In genomic region chr16:937723-938122, GRCh38 we compare ENCODE assay signal across 24 cellular contexts.
"Had no signal": no experiment of that assay in that cellular context is flagged by ENCODE, and none has a peak within 500 bp of the region (broad histone marks: within the 10 kb centered on the region; RNA-seq: fewer than 3 reads in every experiment).

No MANE protein-coding gene starts in this region.

- H3K27ac ChIP-seq: coronary artery, esophagus muscularis mucosa, left ventricle myocardium inferior, right lobe of liver, skin epidermis, tibial artery, upper lobe of right lung had no signal

- H3K9me3 Mint-ChIP-seq: activated naive CD8-positive, alpha-beta T cell treated with anti-CD3 and anti-CD28 coated beads, Interleukin-2, amount 10 ng/mL, durations not matched to agents 7 days and 5 days had no signal

- H3K4me3 ChIP-seq: coronary artery, esophagus muscularis mucosa, left ventricle myocardium inferior, lung, right lobe of liver, skin epidermis, tibial artery, upper lobe of right lung had no signal

- H3K4me1 ChIP-seq: esophagus muscularis mucosa, left ventricle myocardium inferior, right lobe of liver, tibial artery, upper lobe of right lung had no signal

- H3K27me3 Mint-ChIP-seq: activated CD4-positive, alpha-beta T cell treated with anti-CD3 and anti-CD28 coated beads for 36 hours; activated naive CD8-positive, alpha-beta T cell treated with anti-CD3 and anti-CD28 coated beads, Interleukin-2, amount 10 ng/mL, durations not matched to agents 7 days and 5 days; effector memory CD8-positive, alpha-beta T cell; natural killer cell treated with Interleukin-12 subunit alpha and Interleukin-12 subunit beta and Interleukin-15 and Interleukin-18, amount 100 ng/mL, for 72 hours; stimulated activated memory B cell treated with anti-CD40 and anti-IgM and Interleukin-4, amounts not matched to agents 10 μg/mL and 1 μg/mL and 100 μg/mL, for 72 hours; stimulated activated naive CD8-positive, alpha-beta T cell treated with anti-CD3 and anti-CD28 coated beads, Interleukin-15, amount 100 ng/mL, for 72 hours had no signal

- H3K27me3 ChIP-seq: esophagus muscularis mucosa, right lobe of liver, tibial artery, upper lobe of right lung had no signal

- H3K4me3 Mint-ChIP-seq: activated CD4-positive, alpha-beta T cell treated with anti-CD3 and anti-CD28 coated beads for 36 hours; activated naive CD4-positive, alpha-beta T cell treated with anti-CD3 and anti-CD28 coated beads for 36 hours; activated naive CD8-positive, alpha-beta T cell treated with anti-CD3 and anti-CD28 coated beads, Interleukin-2, amount 10 ng/mL, durations not matched to agents 7 days and 5 days; activated T-cell treated with anti-CD3 and anti-CD28 coated beads, Interleukin-2, amount 50 U/mL, for 72 hours; effector memory CD8-positive, alpha-beta T cell; natural killer cell treated with Interleukin-12 subunit alpha and Interleukin-12 subunit beta and Interleukin-15 and Interleukin-18, amount 100 ng/mL, for 72 hours; stimulated activated memory B cell treated with anti-CD40 and anti-IgM and Interleukin-4, amounts not matched to agents 10 μg/mL and 1 μg/mL and 100 μg/mL, for 72 hours; stimulated activated naive CD8-positive, alpha-beta T cell treated with anti-CD3 and anti-CD28 coated beads, Interleukin-15, amount 100 ng/mL, for 72 hours had no signal

- H3K4me1 Mint-ChIP-seq: activated naive CD8-positive, alpha-beta T cell treated with anti-CD3 and anti-CD28 coated beads, Interleukin-2, amount 10 ng/mL, durations not matched to agents 7 days and 5 days had no signal

- H3K27ac Mint-ChIP-seq: activated CD4-positive, alpha-beta T cell treated with anti-CD3 and anti-CD28 coated beads for 36 hours; activated naive CD4-positive, alpha-beta T cell treated with anti-CD3 and anti-CD28 coated beads for 36 hours; activated naive CD8-positive, alpha-beta T cell treated with anti-CD3 and anti-CD28 coated beads, Interleukin-2, amount 10 ng/mL, durations not matched to agents 7 days and 5 days; activated T-cell treated with anti-CD3 and anti-CD28 coated beads, Interleukin-2, amount 50 U/mL, for 72 hours; effector memory CD8-positive, alpha-beta T cell; natural killer cell treated with Interleukin-12 subunit alpha and Interleukin-12 subunit beta and Interleukin-15 and Interleukin-18, amount 100 ng/mL, for 72 hours; stimulated activated memory B cell treated with anti-CD40 and anti-IgM and Interleukin-4, amounts not matched to agents 10 μg/mL and 1 μg/mL and 100 μg/mL, for 72 hours had no signal

- DNase-seq: activated CD4-positive, alpha-beta T cell treated with anti-CD3 and anti-CD28 coated beads for 36 hours; activated CD4-positive, alpha-beta T cell treated with anti-CD3 and anti-CD28 coated beads, Interleukin-2, amount 50 U/mL, for 4 hours; activated CD4-positive, CD25-positive, alpha-beta regulatory T cell; activated effector memory CD4-positive, alpha-beta T cell treated with Interleukin-2 at 50 U/mL for 16 hours; activated naive CD4-positive, alpha-beta T cell treated with anti-CD3 and anti-CD28 coated beads for 36 hours; activated naive CD8-positive, alpha-beta T cell treated with anti-CD3 and anti-CD28 coated beads, Interleukin-2, amount 10 ng/mL, durations not matched to agents 7 days and 5 days; activated T-cell treated with anti-CD3 and anti-CD28 coated beads for 4 hours; activated T-cell treated with anti-CD3 and anti-CD28 coated beads, Interleukin-2, amount 50 U/mL, for 72 hours; cerebellar nuclear complex; effector memory CD8-positive, alpha-beta T cell; kidney glomerular epithelial cell; left ventricle myocardium inferior; mesendoderm; right lobe of liver; stimulated activated CD4-positive, alpha-beta T cell treated with anti-CD3 and anti-CD28 coated beads, Interleukin-4, amount 100 ng/mL, for 24 hours; stimulated activated naive CD8-positive, alpha-beta T cell treated with anti-CD3 and anti-CD28 coated beads, Interleukin-15, amount 100 ng/mL, for 72 hours; tibial artery; upper lobe of right lung had no signal
